ENCODE assay signal across 8 cellular contexts in the genomic region with DNA sequence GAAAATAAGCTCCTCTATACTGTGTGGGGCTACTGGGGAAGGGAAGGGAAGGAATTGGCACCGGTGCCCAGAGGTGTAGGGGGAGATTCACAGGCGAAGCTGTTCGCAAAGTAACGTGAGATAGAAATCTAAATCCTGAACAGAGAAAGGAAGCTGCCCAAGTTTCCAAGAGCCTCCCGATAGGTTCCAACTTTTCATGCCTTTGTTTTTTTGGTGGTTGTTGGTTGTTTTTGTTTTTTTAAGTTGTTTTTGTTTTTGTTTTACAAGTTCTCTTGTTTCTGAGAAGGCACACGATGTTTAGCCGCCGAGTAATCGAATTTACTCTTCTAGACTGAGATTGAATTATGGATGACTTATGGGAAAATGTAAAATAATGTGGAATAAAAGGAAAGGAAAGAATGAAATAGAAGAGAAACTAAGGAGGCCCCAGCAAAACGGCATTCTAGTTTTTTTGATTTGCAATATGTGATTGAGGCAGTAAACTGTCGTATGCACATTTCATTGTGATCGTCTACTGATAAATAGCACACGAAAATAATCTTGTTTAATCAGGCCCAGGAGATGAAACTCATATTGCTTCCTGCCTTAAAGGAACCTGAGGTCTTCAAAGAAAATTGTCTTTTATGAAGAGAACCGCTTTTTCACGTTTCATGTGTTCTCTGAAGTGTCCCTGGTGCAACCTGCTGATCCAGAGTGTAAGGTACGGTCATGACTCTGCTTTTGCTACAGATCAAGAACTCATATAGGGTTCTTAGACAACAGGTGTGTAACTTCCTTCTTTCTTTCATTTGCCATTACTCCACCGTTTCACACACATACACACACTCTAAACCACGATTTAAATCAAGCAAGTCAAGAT. TPM values are rescaled to one million over a fixed set of nuclear protein-coding genes. Genes with fewer than 3 reads are reported as not detected.
DNase-seq lines count a peak whose midpoint lies in the region; ATAC-seq, FAIRE-seq and TF ChIP-seq lines count a peak whose summit lies in the region.

No MANE protein-coding gene starts in this region.

- TF ChIP-seq CTCF in bronchial epithelial cell (IDR thresholded peaks at IDR 0.05; ENCODE audit: insufficient read depth, low read length, severe bottlenecking) (no peak), type B pancreatic cell (conservative IDR thresholded peaks at IDR 0.05) (no peak)

- H3K9me3 Mint-ChIP-seq in memory B cell (no peaks in the 10 kb centered on the region), type B pancreatic cell (no peaks in the 10 kb centered on the region)

- no peaks in the 10 kb centered on the region for H3K27me3 ChIP-seq in MG63
- H3K27me3 ChIP-seq in bronchial epithelial cell (ENCODE audit: control insufficient read depth, insufficient read depth, low read length) = no peaks in the 10 kb centered on the region

- H3K9me3 ChIP-seq in MG63 = no peaks in the 10 kb centered on the region

- FAIRE-seq in bronchial epithelial cell (lab: Jason Lieb, UNC) = no peak

- H3K36me3 Mint-ChIP-seq in memory B cell (peaks cover 2% of the 10 kb centered on the region), type B pancreatic cell (peaks cover 4% of the 10 kb centered on the region)

- H3K4me3 Mint-ChIP-seq in memory B cell = peak overlapping the region; percentile 83
- peak overlapping the region; percentile 94 for H3K4me3 Mint-ChIP-seq in type B pancreatic cell

- H3K27me3 Mint-ChIP-seq in memory B cell (peaks cover 49% of the 10 kb centered on the region), type B pancreatic cell (no peaks in the 10 kb centered on the region)

- no peaks in the 10 kb centered on the region for H3K36me3 ChIP-seq in MG63
- H3K36me3 ChIP-seq in bronchial epithelial cell (ENCODE audit: control insufficient read depth, insufficient read depth, low read length) = no peaks in the 10 kb centered on the region

- H3K4me1 Mint-ChIP-seq in memory B cell (peaks cover 27% of the 10 kb centered on the region), type B pancreatic cell (ENCODE audit: unreplicated experiment) (peaks cover 40% of the 10 kb centered on the region)

- H3K27ac Mint-ChIP-seq in memory B cell (no peak overlapping the region), type B pancreatic cell (peak overlapping the region; percentile 93)

- ATAC-seq in memory B cell (ENCODE audit: low read depth) = peak; percentile 31

- DNase-seq in DMS153 treated with DMSO at 0.1 percent for 48 hours (lab: John Stamatoyannopoulos, UW; ENCODE audit: unreplicated experiment) (peak; percentile 54), MG63 (no peak), bronchial epithelial cell (ENCODE audit: low read depth) (no peak), memory B cell (ENCODE audit: low spot score in 2 of 2) (no peak), type B pancreatic cell (ENCODE audit: extremely low spot score, unreplicated experiment) (no peak), NCI-H187 treated with DMSO at 0.1 percent for 48 hours (lab: John Stamatoyannopoulos, UW) (no peak), SIG-M5 treated with dmso at 0.1 percent for 504 hours (lab: John Stamatoyannopoulos, UW; ENCODE audit: unreplicated experiment) (no peak)
- no peak for DNase-seq in effector CD8-positive, alpha-beta T cell (lab: John Stamatoyannopoulos, UW)

- H3K4me3 ChIP-seq in MG63 (peak overlapping the region; percentile 58), bronchial epithelial cell (ENCODE audit: low read depth, low read length) (peak overlapping the region; percentile 73)

RNA-seq across cellular contexts. Expression of a gene that starts 1.2 kb away (rescaled TPM):
- total RNA-seq in MG63 (2014; rRNA removed; shearing (Covaris generic); ENCODE audit: low replicate concordance) = 13.2 and 20.2 TPM in 2 replicates
- total RNA-seq in bronchial epithelial cell (20.2 and 21.3 TPM in 2 replicates), type B pancreatic cell (ENCODE audit: low replicate concordance) (46.7 and 52.1 TPM in 2 replicates)
